ENCODE assay signal across 11 cellular contexts in genomic region chr22:42301072-42301741, GRCh38. TPM values are rescaled to one million over a fixed set of nuclear protein-coding genes. Genes with fewer than 3 reads are reported as not detected.
DNase-seq lines count a peak whose midpoint lies in the region; ATAC-seq and TF ChIP-seq lines count a peak whose summit lies in the region.
"Had no signal": no experiment of that assay in that cellular context is flagged by ENCODE, and none has a peak within 500 bp of the region (broad histone marks: within the 10 kb centered on the region; RNA-seq: fewer than 3 reads in every experiment).

No MANE protein-coding gene starts in this region.

- no peak for TF ChIP-seq POLR2A in right lobe of liver (IDR thresholded peaks at IDR 0.05)

- no peak for TF ChIP-seq CTCF in CD8-positive, alpha-beta T cell (IDR thresholded peaks at IDR 0.05)
- TF ChIP-seq CTCF in right lobe of liver (IDR thresholded peaks at IDR 0.05) = no peak

- CTCF ChIA-PET in CD8-positive, alpha-beta T cell (lab: Charles Lee) = interaction anchor here (0.9 kb wide), 1 partner anchor 210 kb away, joined by 4 read pairs; the partner anchor contains the start of gene NDUFA6
- CTCF ChIA-PET in naive thymus-derived CD4-positive, alpha-beta T cell (lab: Charles Lee) = no interaction called here

- no peak overlapping the region for H3K27ac ChIP-seq in CD8-positive, alpha-beta T cell (ENCODE audit: low read depth, low read length)
- H3K27ac ChIP-seq in naive thymus-derived CD4-positive, alpha-beta T cell (ENCODE audit: low read depth, low read length) = peak overlapping the region; percentile 79
- H3K27ac ChIP-seq in right lobe of liver = no peak overlapping the region
- H3K27ac ChIP-seq: esophagus muscularis mucosa had no signal

- H3K36me3 Mint-ChIP-seq in CD8-positive, alpha-beta T cell = no peaks in the 10 kb centered on the region
- no peaks in the 10 kb centered on the region for H3K36me3 Mint-ChIP-seq in activated T-helper 17 cell treated with anti-CD3 and anti-CD28 coated beads, Interleukin-2, amount 50 U/mL, for 72 hours (ENCODE audit: low read depth)
- H3K36me3 Mint-ChIP-seq in naive thymus-derived CD4-positive, alpha-beta T cell = no peaks in the 10 kb centered on the region

- peak overlapping the region; percentile 80 for H3K4me3 Mint-ChIP-seq in CD8-positive, alpha-beta T cell
- peak overlapping the region; percentile 62 for H3K4me3 Mint-ChIP-seq in activated T-helper 17 cell treated with anti-CD3 and anti-CD28 coated beads, Interleukin-2, amount 50 U/mL, for 72 hours
- peak overlapping the region; percentile 73 to 95 (median 84) for H3K4me3 Mint-ChIP-seq in naive thymus-derived CD4-positive, alpha-beta T cell

- H3K27me3 ChIP-seq in CD8-positive, alpha-beta T cell (ENCODE audit: insufficient read depth, low read length) = no peaks in the 10 kb centered on the region
- no peaks in the 10 kb centered on the region for H3K27me3 ChIP-seq in naive thymus-derived CD4-positive, alpha-beta T cell (ENCODE audit: control insufficient read depth in 2 of 2, insufficient read depth in 2 of 2, low read length in 2 of 2)
- H3K27me3 ChIP-seq in right lobe of liver = no peaks in the 10 kb centered on the region
- H3K27me3 ChIP-seq: esophagus muscularis mucosa, Peyer's patch had no signal

- no peak for DNase-seq in CD8-positive, alpha-beta T cell
- DNase-seq in naive thymus-derived CD4-positive, alpha-beta T cell = no peak
- DNase-seq in right lobe of liver = no peak
- no peak for DNase-seq in GDM1 (lab: John Stamatoyannopoulos, UW)
- DNase-seq: stimulated activated CD4-positive, alpha-beta T cell treated with anti-CD3 and anti-CD28 coated beads, Interleukin-2, amount 100 ng/mL, for 48 hours; T1000 had no signal

- no peaks in the 10 kb centered on the region for H3K36me3 ChIP-seq in CD8-positive, alpha-beta T cell (ENCODE audit: insufficient read depth, low read length)
- no peaks in the 10 kb centered on the region for H3K36me3 ChIP-seq in naive thymus-derived CD4-positive, alpha-beta T cell (ENCODE audit: control insufficient read depth in 2 of 3, insufficient read depth in 3 of 3, low read length in 3 of 3)
- H3K36me3 ChIP-seq in right lobe of liver = no peaks in the 10 kb centered on the region
- H3K36me3 ChIP-seq: esophagus muscularis mucosa, Peyer's patch had no signal

- H3K9me3 ChIP-seq in CD8-positive, alpha-beta T cell (ENCODE audit: low read length) = no peaks in the 10 kb centered on the region
- no peaks in the 10 kb centered on the region for H3K9me3 ChIP-seq in naive thymus-derived CD4-positive, alpha-beta T cell (ENCODE audit: control insufficient read depth in 2 of 3, low read length in 3 of 3)
- H3K9me3 ChIP-seq in right lobe of liver = no peaks in the 10 kb centered on the region
- H3K9me3 ChIP-seq: esophagus muscularis mucosa, Peyer's patch had no signal

- peaks cover 74% of the 10 kb centered on the region for H3K4me1 Mint-ChIP-seq in CD8-positive, alpha-beta T cell (ENCODE audit: low read depth)
- peaks cover 29% of the 10 kb centered on the region for H3K4me1 Mint-ChIP-seq in activated T-helper 17 cell treated with anti-CD3 and anti-CD28 coated beads, Interleukin-2, amount 50 U/mL, for 72 hours
- peaks cover 61 to 92% (median 86%) of the 10 kb centered on the region in 7 donors for H3K4me1 Mint-ChIP-seq in naive thymus-derived CD4-positive, alpha-beta T cell

- H3K4me3 ChIP-seq in CD8-positive, alpha-beta T cell (ENCODE audit: low read depth, low read length) = peak overlapping the region; percentile 31
- peak overlapping the region; percentile 68 for H3K4me3 ChIP-seq in naive thymus-derived CD4-positive, alpha-beta T cell (ENCODE audit: low read length)
- H3K4me3 ChIP-seq in right lobe of liver = no peak overlapping the region
- H3K4me3 ChIP-seq: esophagus muscularis mucosa had no signal

- H3K9me3 Mint-ChIP-seq in CD8-positive, alpha-beta T cell = no peaks in the 10 kb centered on the region
- no peaks in the 10 kb centered on the region for H3K9me3 Mint-ChIP-seq in activated T-helper 17 cell treated with anti-CD3 and anti-CD28 coated beads, Interleukin-2, amount 50 U/mL, for 72 hours
- H3K9me3 Mint-ChIP-seq in naive thymus-derived CD4-positive, alpha-beta T cell = no peaks in the 10 kb centered on the region

- intact Hi-C loops in CD8-positive, alpha-beta T cell (cut with DNase I, micrococcal nuclease) = no loop called here
- intact Hi-C loops in naive thymus-derived CD4-positive, alpha-beta T cell (cut with micrococcal nuclease) = loop anchor here in 1 of 2 donors (2.0 kb wide), 1 partner anchor 68 kb away; no protein-coding TSS in a partner anchor
- intact Hi-C loops in right lobe of liver (cut with DNase I) = no loop called here

- WGBS in right lobe of liver (ENCODE audit: insufficient coverage, low coverage, low lambda C conversion rate, missing lambda C conversion rate) = 38% methylated on average over 4 of the region's 13 CpGs

- ATAC-seq in CD8-positive, alpha-beta T cell = no peak
- ATAC-seq in HG02798 (IDR thresholded peaks at IDR 0.05; ENCODE audit: poor library complexity, unreplicated experiment) (peak; percentile 3), right lobe of liver (no peak), HG03097 (IDR thresholded peaks at IDR 0.05; ENCODE audit: low FRiP score, unreplicated experiment) (no peak)
- no peak for ATAC-seq in activated T-helper 17 cell treated with anti-CD3 and anti-CD28 coated beads, Interleukin-2, amount 50 U/mL, for 72 hours (replicated peaks)
- ATAC-seq in naive thymus-derived CD4-positive, alpha-beta T cell = no peak

- no peaks in the 10 kb centered on the region for H3K27me3 Mint-ChIP-seq in CD8-positive, alpha-beta T cell (ENCODE audit: low read depth)
- no peaks in the 10 kb centered on the region for H3K27me3 Mint-ChIP-seq in activated T-helper 17 cell treated with anti-CD3 and anti-CD28 coated beads, Interleukin-2, amount 50 U/mL, for 72 hours
- H3K27me3 Mint-ChIP-seq in naive thymus-derived CD4-positive, alpha-beta T cell = peaks cover 0 to 25% (median 0%) of the 10 kb centered on the region in 5 donors

- POLR2A ChIA-PET in CD8-positive, alpha-beta T cell (lab: Charles Lee) = no interaction called here
- POLR2A ChIA-PET in naive thymus-derived CD4-positive, alpha-beta T cell (lab: Charles Lee) = interaction anchor here (0.9 to 7.0 kb wide), 4 partner anchors 8 to 136 kb away, joined by 3 to 50 read pairs (median 4); no protein-coding TSS in a partner anchor

- H3K4me1 ChIP-seq in CD8-positive, alpha-beta T cell (ENCODE audit: insufficient read depth, low read length) = peaks cover 81% of the 10 kb centered on the region
- H3K4me1 ChIP-seq in naive thymus-derived CD4-positive, alpha-beta T cell (ENCODE audit: control insufficient read depth in 2 of 2, insufficient read depth in 2 of 2, low read length in 2 of 2) = peaks cover 29 to 89% of the 10 kb centered on the region in 2 donors
- no peaks in the 10 kb centered on the region for H3K4me1 ChIP-seq in right lobe of liver

- H3K27ac Mint-ChIP-seq in CD8-positive, alpha-beta T cell = peak overlapping the region; percentile 23
- peak overlapping the region; percentile 60 for H3K27ac Mint-ChIP-seq in activated T-helper 17 cell treated with anti-CD3 and anti-CD28 coated beads, Interleukin-2, amount 50 U/mL, for 72 hours
- peak overlapping the region; percentile 86 to 98 (median 95) for H3K27ac Mint-ChIP-seq in naive thymus-derived CD4-positive, alpha-beta T cell

RNA-seq across cellular contexts. Expression of gene TCF20, which starts 30.8 kb away (rescaled TPM):
- total RNA-seq in CD8-positive, alpha-beta T cell = 10 to 100 TPM; 50.7 to 60.6 TPM
- 10 to 100 TPM; 61.2 to 72.5 TPM for total RNA-seq in activated T-helper 17 cell treated with anti-CD3 and anti-CD28 coated beads, Interleukin-2, amount 50 U/mL, for 72 hours
- 10 to 100 TPM; 63.6 to 97.2 (median 78.1) TPM for total RNA-seq in naive thymus-derived CD4-positive, alpha-beta T cell
- polyA plus RNA-seq in naive thymus-derived CD4-positive, alpha-beta T cell = 1 to 10 TPM; 3.3 to 3.8 TPM
- total RNA-seq in right lobe of liver = 10 to 100 TPM; 15.4 to 20.5 (median 18.5) TPM

Comparison
In these comparisons a context has a peak if more than half of its experiments do, and no peak if none do; other contexts are left out.
1. H3K4me3 ChIP-seq: peak in CD8-positive, alpha-beta T cell (single experiment) and naive thymus-derived CD4-positive, alpha-beta T cell (single experiment); none in right lobe of liver (0 of 3).
2. H3K27ac Mint-ChIP-seq: peak in every context shown above with its lines; median percentile 95 in naive thymus-derived CD4-positive, alpha-beta T cell; 60 in activated T-helper 17 cell treated with anti-CD3 and anti-CD28 coated beads, Interleukin-2, amount 50 U/mL, for 72 hours; 23 in CD8-positive, alpha-beta T cell.
3. Peak in every context shown above with its lines, with median percentiles within 50 percentile points of each other: H3K4me3 Mint-ChIP-seq.